1 cellular context compared by ENCODE assay signal in the genomic region with DNA sequence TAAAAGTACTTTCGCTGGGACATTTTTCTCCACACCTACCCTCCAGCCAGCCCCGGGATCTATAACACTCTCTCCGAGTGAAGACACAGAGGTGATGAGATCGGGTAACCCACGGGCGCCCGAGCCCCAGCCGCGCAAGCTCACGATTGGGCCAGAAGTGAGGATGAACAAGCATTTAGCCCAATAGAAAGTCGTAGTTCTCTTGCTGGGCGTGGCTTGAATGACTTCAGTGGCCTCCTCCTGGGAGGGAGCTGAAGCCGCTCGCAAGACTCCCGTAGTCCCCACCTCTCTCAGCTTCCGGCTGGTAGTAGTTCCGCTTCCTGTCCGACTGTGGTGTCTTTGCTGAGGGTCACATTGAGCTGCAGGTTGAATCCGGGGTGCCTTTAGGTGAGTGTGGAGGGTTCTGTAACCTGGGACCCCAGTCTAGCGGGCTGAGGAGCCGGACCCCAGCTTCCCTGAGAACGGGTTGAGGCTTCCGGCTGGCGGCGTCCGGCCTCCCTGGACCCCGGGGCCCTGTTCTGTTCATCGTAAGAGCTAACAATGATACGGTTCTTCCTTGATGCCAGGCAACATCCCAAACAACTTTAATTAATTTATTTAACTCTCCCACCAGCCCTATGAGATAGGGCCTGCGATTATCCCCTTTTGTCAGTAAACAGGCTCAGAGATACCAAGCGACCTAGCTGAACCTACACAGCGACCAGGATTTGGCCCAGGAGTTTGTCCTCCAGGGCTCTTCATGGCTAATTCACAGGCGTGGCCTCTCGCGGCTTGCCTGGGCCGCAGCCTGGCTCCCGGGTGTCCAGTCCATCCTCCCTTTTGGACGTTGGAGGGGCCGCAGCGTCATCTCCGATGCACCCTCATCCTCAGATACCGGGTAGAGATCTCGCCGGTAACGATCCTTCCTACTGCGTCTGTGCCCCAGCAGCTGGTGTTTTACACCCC.
A peak's percentile ranks its signal among the peaks of the same experiment; 100 is the strongest.
TF ChIP-seq lines count a peak whose summit lies in the region.

A gene with protein sequence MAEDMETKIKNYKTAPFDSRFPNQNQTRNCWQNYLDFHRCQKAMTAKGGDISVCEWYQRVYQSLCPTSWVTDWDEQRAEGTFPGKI (plus strand): TSS at position 307 of the 945 bp plus-strand sequence. CDS start 2,921 bp downstream, outside the sequence.

TF ChIP-seq in K562, 482 proteins besides CTCF, POLR2A, EP300 and RAD21 (continued from another document and continues in another):
- TF ChIP-seq, protein P1, sequence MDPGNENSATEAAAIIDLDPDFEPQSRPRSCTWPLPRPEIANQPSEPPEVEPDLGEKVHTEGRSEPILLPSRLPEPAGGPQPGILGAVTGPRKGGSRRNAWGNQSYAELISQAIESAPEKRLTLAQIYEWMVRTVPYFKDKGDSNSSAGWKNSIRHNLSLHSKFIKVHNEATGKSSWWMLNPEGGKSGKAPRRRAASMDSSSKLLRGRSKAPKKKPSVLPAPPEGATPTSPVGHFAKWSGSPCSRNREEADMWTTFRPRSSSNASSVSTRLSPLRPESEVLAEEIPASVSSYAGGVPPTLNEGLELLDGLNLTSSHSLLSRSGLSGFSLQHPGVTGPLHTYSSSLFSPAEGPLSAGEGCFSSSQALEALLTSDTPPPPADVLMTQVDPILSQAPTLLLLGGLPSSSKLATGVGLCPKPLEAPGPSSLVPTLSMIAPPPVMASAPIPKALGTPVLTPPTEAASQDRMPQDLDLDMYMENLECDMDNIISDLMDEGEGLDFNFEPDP (CRISPR knock-in tag; IDR thresholded peaks at IDR 0.05) = no peak
- TF ChIP-seq KAT7 (CRISPR knock-in tag; IDR thresholded peaks at IDR 0.05; ENCODE audit: borderline replicate concordance) = no peak
- no peak for TF ChIP-seq ZNF717 (CRISPR knock-in tag; IDR thresholded peaks at IDR 0.05)
- no peak for TF ChIP-seq NFIX (CRISPR knock-in tag; IDR thresholded peaks at IDR 0.05; ENCODE audit: low read depth)
- no peak for TF ChIP-seq U2AF2 (optimal IDR thresholded peaks at IDR 0.05; ENCODE audit: low read depth, low read length)
- peak; percentile 69 for TF ChIP-seq NEUROD1 (IDR thresholded peaks at IDR 0.05; ENCODE audit: borderline replicate concordance, low read depth, low read length, partially characterized antibody)
- TF ChIP-seq, protein P2, sequence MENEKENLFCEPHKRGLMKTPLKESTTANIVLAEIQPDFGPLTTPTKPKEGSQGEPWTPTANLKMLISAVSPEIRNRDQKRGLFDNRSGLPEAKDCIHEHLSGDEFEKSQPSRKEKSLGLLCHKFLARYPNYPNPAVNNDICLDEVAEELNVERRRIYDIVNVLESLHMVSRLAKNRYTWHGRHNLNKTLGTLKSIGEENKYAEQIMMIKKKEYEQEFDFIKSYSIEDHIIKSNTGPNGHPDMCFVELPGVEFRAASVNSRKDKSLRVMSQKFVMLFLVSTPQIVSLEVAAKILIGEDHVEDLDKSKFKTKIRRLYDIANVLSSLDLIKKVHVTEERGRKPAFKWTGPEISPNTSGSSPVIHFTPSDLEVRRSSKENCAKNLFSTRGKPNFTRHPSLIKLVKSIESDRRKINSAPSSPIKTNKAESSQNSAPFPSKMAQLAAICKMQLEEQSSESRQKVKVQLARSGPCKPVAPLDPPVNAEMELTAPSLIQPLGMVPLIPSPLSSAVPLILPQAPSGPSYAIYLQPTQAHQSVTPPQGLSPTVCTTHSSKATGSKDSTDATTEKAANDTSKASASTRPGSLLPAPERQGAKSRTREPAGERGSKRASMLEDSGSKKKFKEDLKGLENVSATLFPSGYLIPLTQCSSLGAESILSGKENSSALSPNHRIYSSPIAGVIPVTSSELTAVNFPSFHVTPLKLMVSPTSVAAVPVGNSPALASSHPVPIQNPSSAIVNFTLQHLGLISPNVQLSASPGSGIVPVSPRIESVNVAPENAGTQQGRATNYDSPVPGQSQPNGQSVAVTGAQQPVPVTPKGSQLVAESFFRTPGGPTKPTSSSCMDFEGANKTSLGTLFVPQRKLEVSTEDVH (IDR thresholded peaks at IDR 0.05; ENCODE audit: low read depth, partially characterized antibody) = peak; percentile 68
- no peak for TF ChIP-seq PTRF (tag; IDR thresholded peaks at IDR 0.05)
- no peak for TF ChIP-seq MEF2D (tag; conservative IDR thresholded peaks at IDR 0.05; ENCODE audit: low read depth)
- peak in 1 of 3 experiments; percentile 29 for TF ChIP-seq YY1 (IDR thresholded peaks at IDR 0.05; ENCODE audit: borderline replicate concordance in 1 of 3, control insufficient read depth in 1 of 3, extremely low read depth in 1 of 3, insufficient read depth in 3 of 3, insufficient read length in 1 of 3, insufficient replicate concordance in 2 of 3, low read depth in 1 of 3, low read length in 2 of 3)
- TF ChIP-seq PML (IDR thresholded peaks at IDR 0.05; ENCODE audit: low read length) = peak; percentile 71; the same call in 1 of the 2 replicates
- peak; percentile 93; the same call in 1 of the 2 replicates for TF ChIP-seq PHF8 (IDR thresholded peaks at IDR 0.05; ENCODE audit: borderline replicate concordance, low read length)
- peak; percentile 63 for TF ChIP-seq SPI1 (IDR thresholded peaks at IDR 0.05; ENCODE audit: borderline replicate concordance, low read depth, low read length)
- TF ChIP-seq CBX5 (IDR thresholded peaks at IDR 0.05; ENCODE audit: borderline replicate concordance, low read depth) = no peak
- 0 out of 2 replicates have a peak, but pooled peaks have one; percentile 70 for TF ChIP-seq OTX1 (CRISPR knock-in tag; IDR thresholded peaks at IDR 0.05)
- TF ChIP-seq, protein P3, sequence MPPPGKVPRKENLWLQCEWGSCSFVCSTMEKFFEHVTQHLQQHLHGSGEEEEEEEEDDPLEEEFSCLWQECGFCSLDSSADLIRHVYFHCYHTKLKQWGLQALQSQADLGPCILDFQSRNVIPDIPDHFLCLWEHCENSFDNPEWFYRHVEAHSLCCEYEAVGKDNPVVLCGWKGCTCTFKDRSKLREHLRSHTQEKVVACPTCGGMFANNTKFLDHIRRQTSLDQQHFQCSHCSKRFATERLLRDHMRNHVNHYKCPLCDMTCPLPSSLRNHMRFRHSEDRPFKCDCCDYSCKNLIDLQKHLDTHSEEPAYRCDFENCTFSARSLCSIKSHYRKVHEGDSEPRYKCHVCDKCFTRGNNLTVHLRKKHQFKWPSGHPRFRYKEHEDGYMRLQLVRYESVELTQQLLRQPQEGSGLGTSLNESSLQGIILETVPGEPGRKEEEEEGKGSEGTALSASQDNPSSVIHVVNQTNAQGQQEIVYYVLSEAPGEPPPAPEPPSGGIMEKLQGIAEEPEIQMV (tag; conservative IDR thresholded peaks at IDR 0.05; ENCODE audit: low read depth) = no peak
- TF ChIP-seq ZNF696 (CRISPR knock-in tag; conservative IDR thresholded peaks at IDR 0.05) = no peak
- no peak for TF ChIP-seq JUN (IDR thresholded peaks at IDR 0.05; ENCODE audit: borderline replicate concordance, low read depth, low read length)
- TF ChIP-seq JUN (CRISPR knock-in tag; IDR thresholded peaks at IDR 0.05; ENCODE audit: borderline replicate concordance) = no peak
- no peak for TF ChIP-seq MYBL2 (IDR thresholded peaks at IDR 0.05; ENCODE audit: low read depth)
- no peak for TF ChIP-seq MYBL2 (CRISPR knock-in tag; IDR thresholded peaks at IDR 0.05; ENCODE audit: borderline replicate concordance)
- TF ChIP-seq POLR2AphosphoS5 (IDR thresholded peaks at IDR 0.05; ENCODE audit: control insufficient read depth, insufficient read depth, low read depth, low read length) = peak; percentile 94
- TF ChIP-seq SP2 (IDR thresholded peaks at IDR 0.05; ENCODE audit: extremely low read depth, low read depth, low read length, poor library complexity, severe bottlenecking) = peak; percentile 77
- peak; percentile 93 for TF ChIP-seq KDM5B (IDR thresholded peaks at IDR 0.05; ENCODE audit: insufficient replicate concordance, low read depth, low read length)
- TF ChIP-seq HDAC1 (IDR thresholded peaks at IDR 0.05) = 0 out of 4 replicates have a peak, but pooled peaks of 1 of the 2 experiments have one; percentile 53
- TF ChIP-seq, protein P4, sequence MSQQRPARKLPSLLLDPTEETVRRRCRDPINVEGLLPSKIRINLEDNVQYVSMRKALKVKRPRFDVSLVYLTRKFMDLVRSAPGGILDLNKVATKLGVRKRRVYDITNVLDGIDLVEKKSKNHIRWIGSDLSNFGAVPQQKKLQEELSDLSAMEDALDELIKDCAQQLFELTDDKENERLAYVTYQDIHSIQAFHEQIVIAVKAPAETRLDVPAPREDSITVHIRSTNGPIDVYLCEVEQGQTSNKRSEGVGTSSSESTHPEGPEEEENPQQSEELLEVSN (IDR thresholded peaks at IDR 0.05; ENCODE audit: borderline replicate concordance in 1 of 2, extremely low read depth in 1 of 2, insufficient read depth in 1 of 2, insufficient read length in 1 of 2, low read depth in 1 of 2, low read length in 1 of 2, poor library complexity in 1 of 2, severe bottlenecking in 1 of 2) = peak; percentile 34 to 50
- TF ChIP-seq RBM17 (IDR thresholded peaks at IDR 0.05; ENCODE audit: borderline replicate concordance, low read depth, low read length) = no peak
- TF ChIP-seq GTF2E2 (tag; IDR thresholded peaks at IDR 0.05) = 0 out of 2 replicates have a peak, but pooled peaks have one; percentile 76
- TF ChIP-seq, protein P5, sequence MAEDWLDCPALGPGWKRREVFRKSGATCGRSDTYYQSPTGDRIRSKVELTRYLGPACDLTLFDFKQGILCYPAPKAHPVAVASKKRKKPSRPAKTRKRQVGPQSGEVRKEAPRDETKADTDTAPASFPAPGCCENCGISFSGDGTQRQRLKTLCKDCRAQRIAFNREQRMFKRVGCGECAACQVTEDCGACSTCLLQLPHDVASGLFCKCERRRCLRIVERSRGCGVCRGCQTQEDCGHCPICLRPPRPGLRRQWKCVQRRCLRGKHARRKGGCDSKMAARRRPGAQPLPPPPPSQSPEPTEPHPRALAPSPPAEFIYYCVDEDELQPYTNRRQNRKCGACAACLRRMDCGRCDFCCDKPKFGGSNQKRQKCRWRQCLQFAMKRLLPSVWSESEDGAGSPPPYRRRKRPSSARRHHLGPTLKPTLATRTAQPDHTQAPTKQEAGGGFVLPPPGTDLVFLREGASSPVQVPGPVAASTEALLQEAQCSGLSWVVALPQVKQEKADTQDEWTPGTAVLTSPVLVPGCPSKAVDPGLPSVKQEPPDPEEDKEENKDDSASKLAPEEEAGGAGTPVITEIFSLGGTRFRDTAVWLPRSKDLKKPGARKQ (CRISPR knock-in tag; IDR thresholded peaks at IDR 0.05) = no peak
- TF ChIP-seq, protein P6, sequence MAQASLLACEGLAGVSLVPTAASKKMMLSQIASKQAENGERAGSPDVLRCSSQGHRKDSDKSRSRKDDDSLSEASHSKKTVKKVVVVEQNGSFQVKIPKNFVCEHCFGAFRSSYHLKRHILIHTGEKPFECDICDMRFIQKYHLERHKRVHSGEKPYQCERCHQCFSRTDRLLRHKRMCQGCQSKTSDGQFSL (CRISPR knock-in tag; IDR thresholded peaks at IDR 0.05) = no peak
- TF ChIP-seq, protein P6 (tag; IDR thresholded peaks at IDR 0.05) = no peak
- TF ChIP-seq SIN3A (IDR thresholded peaks at IDR 0.05; ENCODE audit: borderline replicate concordance in 2 of 2, control insufficient read depth in 1 of 2, low read depth in 2 of 2, low read length in 2 of 2) = peak in 1 of 2 experiments; percentile 30; a peak in 1 of 4 replicates
- TF ChIP-seq MCM7 (IDR thresholded peaks at IDR 0.05) = no peak
- peak; percentile 52; the same call in 1 of the 2 replicates for TF ChIP-seq HCFC1 (IDR thresholded peaks at IDR 0.05; ENCODE audit: low read depth, low read length)
- no peak for TF ChIP-seq KLF13 (tag; IDR thresholded peaks at IDR 0.05; ENCODE audit: borderline replicate concordance, low read depth)
- peak; percentile 77 for TF ChIP-seq POLR2G (IDR thresholded peaks at IDR 0.05; ENCODE audit: low read depth, low read length)
- TF ChIP-seq SUPT5H (IDR thresholded peaks at IDR 0.05) = peak; percentile 92
- peak; percentile 89 for TF ChIP-seq POLR2H (tag; IDR thresholded peaks at IDR 0.05; ENCODE audit: low read depth)
- no peak for TF ChIP-seq ZBTB7A (IDR thresholded peaks at IDR 0.05; ENCODE audit: borderline replicate concordance, control insufficient read depth, low read depth, low read length)
- TF ChIP-seq CREB1 (IDR thresholded peaks at IDR 0.05) = 0 out of 2 replicates have a peak, but pooled peaks have one; percentile 18
- TF ChIP-seq CREB1 (CRISPR knock-in tag; IDR thresholded peaks at IDR 0.05) = no peak
- no peak for TF ChIP-seq NR2C2 (CRISPR knock-in tag; IDR thresholded peaks at IDR 0.05)
- TF ChIP-seq NR2C2 (tag; IDR thresholded peaks at IDR 0.05) = peak; percentile 71
- peak; percentile 61 for TF ChIP-seq EP400 (IDR thresholded peaks at IDR 0.05)
- TF ChIP-seq ATF1 (CRISPR knock-in tag; IDR thresholded peaks at IDR 0.05) = no peak
- TF ChIP-seq ATF1 (tag; IDR thresholded peaks at IDR 0.05) = peak; percentile 61
- TF ChIP-seq POLR3A (IDR thresholded peaks at IDR 0.05; ENCODE audit: borderline replicate concordance, extremely low read depth, insufficient read depth, insufficient read length) = no peak
- TF ChIP-seq HDGF (IDR thresholded peaks at IDR 0.05) = no peak
- TF ChIP-seq SIRT6 (IDR thresholded peaks at IDR 0.05; ENCODE audit: low read depth, low read length) = no peak
- peak; percentile 19; the same call in 1 of the 2 replicates for TF ChIP-seq ETV5 (CRISPR knock-in tag; IDR thresholded peaks at IDR 0.05; ENCODE audit: low read depth)
- no peak for TF ChIP-seq MAFK (IDR thresholded peaks at IDR 0.05; ENCODE audit: low read length)
- TF ChIP-seq, protein P7, sequence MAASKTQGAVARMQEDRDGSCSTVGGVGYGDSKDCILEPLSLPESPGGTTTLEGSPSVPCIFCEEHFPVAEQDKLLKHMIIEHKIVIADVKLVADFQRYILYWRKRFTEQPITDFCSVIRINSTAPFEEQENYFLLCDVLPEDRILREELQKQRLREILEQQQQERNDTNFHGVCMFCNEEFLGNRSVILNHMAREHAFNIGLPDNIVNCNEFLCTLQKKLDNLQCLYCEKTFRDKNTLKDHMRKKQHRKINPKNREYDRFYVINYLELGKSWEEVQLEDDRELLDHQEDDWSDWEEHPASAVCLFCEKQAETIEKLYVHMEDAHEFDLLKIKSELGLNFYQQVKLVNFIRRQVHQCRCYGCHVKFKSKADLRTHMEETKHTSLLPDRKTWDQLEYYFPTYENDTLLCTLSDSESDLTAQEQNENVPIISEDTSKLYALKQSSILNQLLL (CRISPR knock-in tag; IDR thresholded peaks at IDR 0.05; ENCODE audit: borderline replicate concordance) = no peak
- TF ChIP-seq, protein P8, sequence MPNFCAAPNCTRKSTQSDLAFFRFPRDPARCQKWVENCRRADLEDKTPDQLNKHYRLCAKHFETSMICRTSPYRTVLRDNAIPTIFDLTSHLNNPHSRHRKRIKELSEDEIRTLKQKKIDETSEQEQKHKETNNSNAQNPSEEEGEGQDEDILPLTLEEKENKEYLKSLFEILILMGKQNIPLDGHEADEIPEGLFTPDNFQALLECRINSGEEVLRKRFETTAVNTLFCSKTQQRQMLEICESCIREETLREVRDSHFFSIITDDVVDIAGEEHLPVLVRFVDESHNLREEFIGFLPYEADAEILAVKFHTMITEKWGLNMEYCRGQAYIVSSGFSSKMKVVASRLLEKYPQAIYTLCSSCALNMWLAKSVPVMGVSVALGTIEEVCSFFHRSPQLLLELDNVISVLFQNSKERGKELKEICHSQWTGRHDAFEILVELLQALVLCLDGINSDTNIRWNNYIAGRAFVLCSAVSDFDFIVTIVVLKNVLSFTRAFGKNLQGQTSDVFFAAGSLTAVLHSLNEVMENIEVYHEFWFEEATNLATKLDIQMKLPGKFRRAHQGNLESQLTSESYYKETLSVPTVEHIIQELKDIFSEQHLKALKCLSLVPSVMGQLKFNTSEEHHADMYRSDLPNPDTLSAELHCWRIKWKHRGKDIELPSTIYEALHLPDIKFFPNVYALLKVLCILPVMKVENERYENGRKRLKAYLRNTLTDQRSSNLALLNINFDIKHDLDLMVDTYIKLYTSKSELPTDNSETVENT (CRISPR knock-in tag; IDR thresholded peaks at IDR 0.05) = peak; percentile 44; the same call in 1 of the 2 replicates
